Comparison of ENCODE assay signal across 20 cellular contexts in the genomic region with DNA sequence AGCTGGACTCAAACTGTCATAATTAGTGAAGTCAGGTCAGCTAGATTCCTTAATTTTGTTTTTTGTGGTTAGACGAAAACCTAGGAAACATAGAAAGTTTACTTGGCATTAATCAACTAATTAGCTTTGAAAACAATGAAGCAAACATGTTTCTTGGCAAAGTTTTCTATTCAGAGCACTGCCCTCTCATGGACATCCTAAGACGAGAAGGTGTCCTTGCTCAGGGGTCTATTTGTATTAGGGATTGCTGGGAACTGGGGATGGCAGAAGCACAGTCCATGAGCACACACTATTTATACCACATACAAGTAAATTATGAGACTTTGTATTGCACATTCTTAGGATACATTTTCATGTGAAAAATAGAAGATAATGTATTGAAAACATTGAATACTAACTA. TPM values are rescaled to one million over a fixed set of nuclear protein-coding genes. Genes with fewer than 3 reads are reported as not detected.
DNase-seq lines count a peak whose midpoint lies in the region; ATAC-seq, FAIRE-seq and TF ChIP-seq lines count a peak whose summit lies in the region.
"Had no signal": no experiment of that assay in that cellular context is flagged by ENCODE, and none has a peak within 500 bp of the region (broad histone marks: within the 10 kb centered on the region; RNA-seq: fewer than 3 reads in every experiment).

No MANE protein-coding gene starts in this region.

- H3K4me1 ChIP-seq in Loucy (ENCODE audit: insufficient read depth, low read length, poor library complexity, severe bottlenecking), result peaks cover 44% of the 10 kb centered on the region
- H3K4me1 ChIP-seq in neuronal stem cell (ENCODE audit: control insufficient read depth in 2 of 2, insufficient read depth in 1 of 2, low read depth in 1 of 2, low read length in 2 of 2), result peaks cover 0 to 14% of the 10 kb centered on the region in 2 donors
- peaks cover 0 to 14% (median 0%) of the 10 kb centered on the region in 4 donors for H3K4me1 ChIP-seq in Peyer's patch
- H3K4me1 ChIP-seq: colonic mucosa, testis had no signal

- no peak overlapping the region for H3K14ac ChIP-seq in neuronal stem cell (ENCODE audit: low read length)

- H4K8ac ChIP-seq in neuronal stem cell (ENCODE audit: low read depth, low read length), result no peak overlapping the region

- no peak overlapping the region for H3K4me2 ChIP-seq in Loucy (ENCODE audit: low read depth, low read length, poor library complexity, severe bottlenecking)
- H3K4me2 ChIP-seq in neuronal stem cell (ENCODE audit: insufficient read depth, low read length, poor library complexity, severe bottlenecking), result no peak overlapping the region
- H3K4me2 ChIP-seq: PC-9 had no signal

- FAIRE-seq in G401.6 (lab: Jason Lieb, UNC), result peak; percentile 60

- H4K20me1 ChIP-seq in Loucy (ENCODE audit: insufficient read depth, low read length, poor library complexity, severe bottlenecking), result no peaks in the 10 kb centered on the region

- H2BK120ac ChIP-seq in neuronal stem cell (ENCODE audit: low read depth, low read length), result no peak overlapping the region

- H3K27ac ChIP-seq in brain microvascular endothelial cell (no peak overlapping the region), neuronal stem cell (replicated peaks; ENCODE audit: low read length) (no peak overlapping the region), Peyer's patch (no peak overlapping the region)
- H3K27ac ChIP-seq: colonic mucosa, PC-9, testis had no signal

- TF ChIP-seq CTCF in Loucy (conservative IDR thresholded peaks at IDR 0.05; ENCODE audit: low read length) (peak; percentile 63), brain microvascular endothelial cell (IDR thresholded peaks at IDR 0.05; ENCODE audit: low read depth, low read length, missing control alignments) (peak; percentile 22), foreskin fibroblast (IDR thresholded peaks at IDR 0.05; ENCODE audit: low read depth, low read length) (no peak), Peyer's patch (IDR thresholded peaks at IDR 0.05) (no peak)

- H2BK15ac ChIP-seq in neuronal stem cell (ENCODE audit: low read length), result no peak overlapping the region

- no peak overlapping the region for H3K4me3 ChIP-seq in Loucy (ENCODE audit: low read length, poor library complexity, severe bottlenecking)
- H3K4me3 ChIP-seq in brain microvascular endothelial cell (ENCODE audit: low read depth, low read length), result no peak overlapping the region
- H3K4me3 ChIP-seq in neuronal stem cell (ENCODE audit: low read length in 2 of 2), result no peak overlapping the region
- H3K4me3 ChIP-seq in foreskin fibroblast (ENCODE audit: low read depth in 1 of 2, low read length in 2 of 2), result no peak overlapping the region
- H3K4me3 ChIP-seq in Peyer's patch, result no peak overlapping the region
- H3K4me3 ChIP-seq: colonic mucosa, PC-9, testis had no signal

- WGBS in neuronal stem cell (ENCODE audit: extremely low coverage in 2 of 2, insufficient read length in 2 of 2, insufficient replicate concordance in 1 of 2), 2 donors, result no CpG with 5 or more reads among the region's 2 CpGs

- no peak overlapping the region for H2AFZ ChIP-seq in Loucy (ENCODE audit: low read length)
- peak overlapping the region; percentile 4 for H2AFZ ChIP-seq in neuronal stem cell (ENCODE audit: low read length)
- H2AFZ ChIP-seq: PC-9 had no signal

- ATAC-seq in HG03039 (IDR thresholded peaks at IDR 0.05; ENCODE audit: unreplicated experiment), result no peak

- no peaks in the 10 kb centered on the region for H3K9me2 ChIP-seq in Loucy (replicated peaks; ENCODE audit: low read depth, low read length)

- DNase-seq in brain microvascular endothelial cell, result no peak
- no peak for DNase-seq in neuronal stem cell (ENCODE audit: low spot score)
- DNase-seq in foreskin fibroblast, result no peak
- DNase-seq in Peyer's patch, result no peak
- DNase-seq: CD8-positive, alpha-beta memory T cell; colonic mucosa; GF-D8; head of caudate nucleus; islet precursor cell; KBM-7; NCI-H1105 treated with DMSO at 0.1 percent for 48 hours; NCI-H2227 treated with DMSO at 0.1 percent for 48 hours; PC-9; stimulated activated CD4-positive, alpha-beta T cell treated with anti-CD3 and anti-CD28 coated beads, Interleukin-4, amount 100 ng/mL, for 1 hour; stimulated activated CD8-positive, alpha-beta memory T cell treated with anti-CD3 and anti-CD28 coated beads, Interleukin-4, amount 100 ng/mL, for 48 hours; SW 1271; testis had no signal

- no peak overlapping the region for H3K23ac ChIP-seq in neuronal stem cell (ENCODE audit: low read depth, low read length, poor library complexity)

- TF ChIP-seq POLR2A in Peyer's patch (IDR thresholded peaks at IDR 0.05), result no peak

- H3K79me2 ChIP-seq in Loucy (ENCODE audit: insufficient read depth, low read length), result no peaks in the 10 kb centered on the region

- in situ Hi-C loops in brain microvascular endothelial cell (cut with HindIII; ENCODE audit: low pct_ligation_motif_present, low sequenced_read_pairs), result no loop called here

- no peak overlapping the region for H2BK12ac ChIP-seq in neuronal stem cell (ENCODE audit: low read length)

- no peak overlapping the region for H2BK5ac ChIP-seq in neuronal stem cell (ENCODE audit: low read length)

- H3K18ac ChIP-seq in neuronal stem cell (ENCODE audit: low read length), result no peak overlapping the region

- H3K36me3 ChIP-seq in Loucy (ENCODE audit: insufficient read depth, low read length) (no peaks in the 10 kb centered on the region), brain microvascular endothelial cell (replicated peaks) (no peaks in the 10 kb centered on the region), neuronal stem cell (replicated peaks in 1 of 2; ENCODE audit: control insufficient read depth in 2 of 2, insufficient read depth in 2 of 2, low read length in 2 of 2) (peaks cover 0 to 4% of the 10 kb centered on the region in 2 donors), Peyer's patch (no peaks in the 10 kb centered on the region)
- H3K36me3 ChIP-seq: colonic mucosa had no signal

- H3K9me3 ChIP-seq in Loucy (ENCODE audit: insufficient read depth, low read depth, low read length), result no peaks in the 10 kb centered on the region
- H3K9me3 ChIP-seq in neuronal stem cell (replicated peaks in 1 of 2; ENCODE audit: control insufficient read depth in 2 of 2, insufficient read depth in 1 of 2, low read depth in 1 of 2, low read length in 2 of 2), result no peaks in the 10 kb centered on the region
- no peaks in the 10 kb centered on the region for H3K9me3 ChIP-seq in Peyer's patch
- H3K9me3 ChIP-seq: colonic mucosa, testis had no signal

- no peak overlapping the region for H3K4ac ChIP-seq in neuronal stem cell (ENCODE audit: low read length)

- H3K9ac ChIP-seq in Loucy (ENCODE audit: low read depth, low read length, poor library complexity, severe bottlenecking), result peak overlapping the region; percentile 74
- no peak overlapping the region for H3K9ac ChIP-seq in neuronal stem cell (ENCODE audit: low read depth, low read length, poor library complexity)

- H3K27me3 ChIP-seq in Loucy (ENCODE audit: insufficient read depth, low read length, poor library complexity, severe bottlenecking) (no peaks in the 10 kb centered on the region), brain microvascular endothelial cell (replicated peaks) (no peaks in the 10 kb centered on the region), neuronal stem cell (ENCODE audit: control insufficient read depth in 3 of 3, insufficient read depth in 3 of 3, low read depth in 1 of 3, low read length in 3 of 3) (no peaks in the 10 kb centered on the region), Peyer's patch (no peaks in the 10 kb centered on the region)
- H3K27me3 ChIP-seq: colonic mucosa, testis had no signal

- H4K91ac ChIP-seq in neuronal stem cell (ENCODE audit: low read depth, low read length, poor library complexity), result no peak overlapping the region

- no peak overlapping the region for H2AK5ac ChIP-seq in neuronal stem cell (ENCODE audit: low read depth, low read length)

- H3F3A ChIP-seq in Loucy (ENCODE audit: low read depth), result peaks cover 8% of the 10 kb centered on the region; the same call in 1 of the 2 replicates

- no peaks in the 10 kb centered on the region for H3K79me1 ChIP-seq in neuronal stem cell (ENCODE audit: low read depth, low read length)

RNA-seq across cellular contexts. Expression of a gene that starts 49.7 kb away (rescaled TPM):
- 14.5 TPM for polyA plus RNA-seq in neuronal stem cell (2013, experiment 1 of 2)
- polyA plus RNA-seq in neuronal stem cell (2013, experiment 2 of 2), result 14.4 TPM
- 10 to 100 TPM in 2 of 4 donors, 1 to 10 TPM in 2; 5.1 to 68.5 (median 9.3) TPM for total RNA-seq in Peyer's patch

RNA-seq across cellular contexts. Expression of a gene that starts 56.3 kb away (rescaled TPM):
- polyA plus RNA-seq in neuronal stem cell (2013, experiment 1 of 2), result 0.21 TPM
- 0.10 TPM for polyA plus RNA-seq in neuronal stem cell (2013, experiment 2 of 2)
- 1 to 10 TPM in 2 of 4 donors, not detected in 2; 3.2 to 5.0 TPM for total RNA-seq in Peyer's patch

Comparison
In these comparisons a context has a peak if more than half of its experiments do, and no peak if none do; other contexts are left out.
1. CTCF ChIP-seq: peak in Loucy (single experiment) and brain microvascular endothelial cell (single experiment); none in foreskin fibroblast (single experiment) and Peyer's patch (0 of 6).